Comparison of ENCODE assay signal across 1 cellular context in genomic region chr2:168138369-168138768, GRCh38.
TF ChIP-seq lines count a peak whose summit lies in the region.

No MANE protein-coding gene starts in this region.

TF ChIP-seq in GM23338, 12 proteins besides CTCF, POLR2A, EP300 and RAD21 (continued from another document):
- TF ChIP-seq ETS1 (IDR thresholded peaks at IDR 0.05) (no peak), NANOG (IDR thresholded peaks at IDR 0.05; ENCODE audit: borderline replicate concordance) (no peak), STAT1 (IDR thresholded peaks at IDR 0.05; ENCODE audit: unreplicated experiment) (no peak), REST (IDR thresholded peaks at IDR 0.05; ENCODE audit: unreplicated experiment) (no peak), ZNF331 (CRISPR knock-in tag; IDR thresholded peaks at IDR 0.05; ENCODE audit: low read depth) (no peak), EZH2phosphoT487 (IDR thresholded peaks at IDR 0.05; ENCODE audit: unreplicated experiment) (no peak), ZNF114 (CRISPR knock-in tag; IDR thresholded peaks at IDR 0.05) (no peak)
